10 cellular contexts compared by ENCODE assay signal in genomic region chr2:72757177-72757775, GRCh38.
DNase-seq lines count a peak whose midpoint lies in the region; ATAC-seq, FAIRE-seq and TF ChIP-seq lines count a peak whose summit lies in the region.
"Had no signal": no experiment of that assay in that cellular context is flagged by ENCODE, and none has a peak within 500 bp of the region (broad histone marks: within the 10 kb centered on the region; RNA-seq: fewer than 3 reads in every experiment).

No MANE protein-coding gene starts in this region.

- peak overlapping the region; percentile 13 for H3K4me2 ChIP-seq in mammary epithelial cell (ENCODE audit: insufficient read depth, low read depth, low read length)
- H3K4me2 ChIP-seq in K562 (ENCODE audit: insufficient read depth, low read length) = no peak overlapping the region

- H2AFZ ChIP-seq in mammary epithelial cell (ENCODE audit: low read depth, low read length) (no peak overlapping the region), K562 (ENCODE audit: low read depth, low read length) (no peak overlapping the region)

- peaks cover 13% of the 10 kb centered on the region for H3K9me3 Mint-ChIP-seq in osteocyte (ENCODE audit: unreplicated experiment)

- WGBS in mammary epithelial cell (ENCODE audit: low coverage, missing lambda C conversion rate) = 79% methylated on average over 3 of the region's 3 CpGs
- WGBS in K562 (ENCODE audit: insufficient coverage, low coverage, missing lambda C conversion rate) = 3% methylated on average over 3 of the region's 3 CpGs

- no peak for TF ChIP-seq CTCF in mammary epithelial cell (conservative IDR thresholded peaks at IDR 0.05 in 1 of 2, IDR thresholded peaks at IDR 0.05 in 1 of 2; ENCODE audit: extremely low read depth in 1 of 2, insufficient read depth in 1 of 2, low read depth in 1 of 2, low read length in 2 of 2)
- TF ChIP-seq CTCF in breast epithelium (IDR thresholded peaks at IDR 0.05) = no peak
- no peak for TF ChIP-seq CTCF in K562 (IDR thresholded peaks at IDR 0.05 in 2 of 3, conservative IDR thresholded peaks at IDR 0.05 in 1 of 3; ENCODE audit: insufficient read depth in 2 of 3, low read depth in 1 of 3, low read length in 3 of 3)
- TF ChIP-seq CTCF in osteocyte (IDR thresholded peaks at IDR 0.05) = no peak

- no peaks in the 10 kb centered on the region for H3K4me1 Mint-ChIP-seq in osteocyte (ENCODE audit: unreplicated experiment)

- H3K9ac ChIP-seq in mammary epithelial cell (ENCODE audit: insufficient read depth, low read length) (no peak overlapping the region), K562 (ENCODE audit: insufficient read depth in 1 of 2, low read depth in 2 of 2, low read length in 2 of 2) (no peak overlapping the region)

- peak in 1 of 2 experiments; percentile 22; a peak in 1 of 4 replicates for TF ChIP-seq RAD21 in K562 (CRISPR knock-in tag; conservative IDR thresholded peaks at IDR 0.05 in 1 of 2, IDR thresholded peaks at IDR 0.05 in 1 of 2)

- H3K9me3 ChIP-seq in mammary epithelial cell (replicated peaks; ENCODE audit: insufficient read depth, low read length) = peaks cover 4% of the 10 kb centered on the region
- peaks cover 7 to 8% of the 10 kb centered on the region in 2 donors for H3K9me3 ChIP-seq in breast epithelium
- no peaks in the 10 kb centered on the region; the same call in 1 of the 2 replicates for H3K9me3 ChIP-seq in K562 (replicated peaks; ENCODE audit: control insufficient read depth, insufficient read depth, low read depth, low read length)

- TF ChIP-seq POLR2A in breast epithelium (IDR thresholded peaks at IDR 0.05) = no peak
- TF ChIP-seq POLR2A in K562 (conservative IDR thresholded peaks at IDR 0.05) = no peak

- TF ChIP-seq EP300 in K562 (IDR thresholded peaks at IDR 0.05; ENCODE audit: low read length) = 0 out of 2 replicates have a peak, but pooled peaks have one; percentile 6

- H3K9me1 ChIP-seq in K562 (ENCODE audit: control insufficient read depth, insufficient read depth, low read length) = no peaks in the 10 kb centered on the region

- POLR2A ChIA-PET in K562 (lab: Yijun Ruan, JAX) = interaction anchor here (1.0 kb wide), 1 partner anchor 15 kb away, joined by 3 read pairs; no protein-coding TSS in a partner anchor

- H3K27me3 Mint-ChIP-seq in osteocyte (ENCODE audit: unreplicated experiment) = no peaks in the 10 kb centered on the region

- no TSS peak for BruUV-seq in mammary epithelial cell (replicated peaks; lab: Mats Ljungman, UMichigan)
- no TSS peak for BruUV-seq in K562 (replicated peaks; lab: Mats Ljungman, UMichigan)

- H3K4me1 ChIP-seq in mammary epithelial cell (ENCODE audit: insufficient read depth, low read length) = peaks cover 19% of the 10 kb centered on the region
- H3K4me1 ChIP-seq in breast epithelium = no peaks in the 10 kb centered on the region
- H3K4me1 ChIP-seq in K562 (replicated peaks in 1 of 2; ENCODE audit: control insufficient read depth in 2 of 2, insufficient read depth in 2 of 2, low read length in 2 of 2) = peaks cover 0 to 6% of the 10 kb centered on the region in 2 experiments; a peak in 2 of 5 replicates

- peaks cover 23% of the 10 kb centered on the region for H3K36me3 Mint-ChIP-seq in osteocyte (ENCODE audit: unreplicated experiment)

- H3K27ac ChIP-seq in mammary epithelial cell (ENCODE audit: insufficient read depth, low read depth, low read length) (peak overlapping the region; percentile 50), breast epithelium (no peak overlapping the region), K562 (ENCODE audit: extremely low read depth, low read depth, low read length) (no peak overlapping the region)

- H3K27me3 ChIP-seq in mammary epithelial cell (ENCODE audit: insufficient read depth, low read length) (no peaks in the 10 kb centered on the region), breast epithelium (no peaks in the 10 kb centered on the region), K562 (ENCODE audit: control insufficient read depth in 2 of 2, insufficient read depth in 2 of 2, low read length in 2 of 2) (no peaks in the 10 kb centered on the region)

- in situ Hi-C loops in mammary epithelial cell (cut with MboI; ENCODE audit: low sequenced_read_pairs in 2 of 2) (no loop called here), K562 (cut with MboI) (no loop called here)

- ATAC-seq in K562 = no peak
- ATAC-seq in HG03025 (IDR thresholded peaks at IDR 0.05; ENCODE audit: low FRiP score, unreplicated experiment) = no peak

- H3K79me2 ChIP-seq in mammary epithelial cell (ENCODE audit: insufficient read depth, low read length) = no peaks in the 10 kb centered on the region
- no peaks in the 10 kb centered on the region for H3K79me2 ChIP-seq in K562 (ENCODE audit: control insufficient read depth, insufficient read depth, low read length)

- DNase-seq in mammary epithelial cell = peak; percentile 51
- no peak for DNase-seq in breast epithelium (ENCODE audit: low spot score in 2 of 2)
- peak; percentile 6 to 63 (median 16) for DNase-seq in K562 (ENCODE audit: extremely low read depth in 1 of 4, low spot score in 3 of 4)
- DNase-seq in islet precursor cell = peak; percentile 70
- no peak for DNase-seq in DMS53 (lab: John Stamatoyannopoulos, UW)
- no peak for DNase-seq in GF-D8 (lab: John Stamatoyannopoulos, UW)
- DNase-seq in osteocyte (ENCODE audit: extremely low spot score, unreplicated experiment) = no peak
- DNase-seq: NCI-H526, T-helper 2 cell had no signal

- FAIRE-seq in K562 (lab: Jason Lieb, UNC) = peak; percentile 63

- intact Hi-C loops in mammary epithelial cell (cut with micrococcal nuclease) = no loop called here
- intact Hi-C loops in breast epithelium (cut with DNase I; ENCODE audit: low total_unique reads) = loop anchor here (5.0 kb wide), 2 partner anchors 50 to 245 kb away; no protein-coding TSS in a partner anchor
- intact Hi-C loops in K562 (cut with micrococcal nuclease) = no loop called here

- no peaks in the 10 kb centered on the region for H4K20me1 ChIP-seq in mammary epithelial cell (ENCODE audit: insufficient read depth, low read length)
- H4K20me1 ChIP-seq in K562 (replicated peaks; ENCODE audit: control insufficient read depth, insufficient read depth, low read length) = no peaks in the 10 kb centered on the region

- H3K4me3 ChIP-seq in mammary epithelial cell (replicated peaks in 1 of 3; ENCODE audit: insufficient read depth in 1 of 3, low read depth in 2 of 3, low read length in 3 of 3) (no peak overlapping the region), breast epithelium (no peak overlapping the region), K562 (no peak overlapping the region)

- H3K36me3 ChIP-seq in mammary epithelial cell (ENCODE audit: insufficient read depth, low read length) = peaks cover 2% of the 10 kb centered on the region
- no peaks in the 10 kb centered on the region for H3K36me3 ChIP-seq in breast epithelium
- no peaks in the 10 kb centered on the region for H3K36me3 ChIP-seq in K562 (ENCODE audit: control insufficient read depth, insufficient read depth, low read length)

- no peak overlapping the region for H3K4me3 Mint-ChIP-seq in osteocyte (ENCODE audit: unreplicated experiment)

- no peak overlapping the region for H3K27ac Mint-ChIP-seq in osteocyte (ENCODE audit: unreplicated experiment)

- CTCF ChIA-PET in mammary epithelial cell (lab: Charles Lee; ENCODE audit: low non-redundant PET) (no interaction called here), K562 (lab: Yijun Ruan, JAX; ENCODE audit: low intra/inter-chr PET ratio) (no interaction called here)

- dilution Hi-C loops in mammary epithelial cell (cut with HindIII; ENCODE audit: low sequenced_read_pairs) = no loop called here

TF ChIP-seq in K562, 482 proteins besides CTCF, POLR2A, EP300 and RAD21 (continues in another document):
- TF ChIP-seq ZNF584 (CRISPR knock-in tag; IDR thresholded peaks at IDR 0.05; ENCODE audit: low read depth) (peak; percentile 83), CEBPG (CRISPR knock-in tag; IDR thresholded peaks at IDR 0.05) (no peak), CEBPG (tag; conservative IDR thresholded peaks at IDR 0.05 in 1 of 2, IDR thresholded peaks at IDR 0.05 in 1 of 2) (no peak), DDX20 (tag; IDR thresholded peaks at IDR 0.05; ENCODE audit: low read depth) (peak; percentile 94), ZBTB12 (CRISPR knock-in tag; IDR thresholded peaks at IDR 0.05) (peak; percentile 60; the same call in 1 of the 2 replicates), ZNF3 (CRISPR knock-in tag; IDR thresholded peaks at IDR 0.05) (no peak), NR2C1 (IDR thresholded peaks at IDR 0.05) (no peak), NR2C1 (tag; IDR thresholded peaks at IDR 0.05) (peak; percentile 70), ZNF766 (CRISPR knock-in tag; conservative IDR thresholded peaks at IDR 0.05) (peak; percentile 96), RBM22 (IDR thresholded peaks at IDR 0.05; ENCODE audit: low read depth, low read length, poor library complexity, severe bottlenecking) (no peak), PTTG1 (tag; IDR thresholded peaks at IDR 0.05; ENCODE audit: low read depth) (peak; percentile 92), MEF2D (tag; conservative IDR thresholded peaks at IDR 0.05; ENCODE audit: low read depth) (0 out of 2 replicates have a peak, but pooled peaks have one; percentile 51), ZBTB8A (IDR thresholded peaks at IDR 0.05; ENCODE audit: partially characterized antibody) (no peak), TEAD2 (tag; IDR thresholded peaks at IDR 0.05) (peak; percentile 96), SMARCE1 (IDR thresholded peaks at IDR 0.05) (no peak), ZBTB7A (IDR thresholded peaks at IDR 0.05; ENCODE audit: borderline replicate concordance, control insufficient read depth, low read depth, low read length) (no peak), KDM4B (IDR thresholded peaks at IDR 0.05; ENCODE audit: borderline replicate concordance in 2 of 2, low read depth in 1 of 2) (no peak), ZNF217 (CRISPR knock-in tag; IDR thresholded peaks at IDR 0.05) (no peak)

Comparison
In these comparisons a context has a peak if more than half of its experiments do, and no peak if none do; other contexts are left out.
1. DNase-seq: peak in mammary epithelial cell (single experiment), K562 (4 of 4) and islet precursor cell (single experiment); none in breast epithelium (0 of 2), DMS53 (single experiment), GF-D8 (single experiment) and osteocyte (single experiment).